ENCODE assay signal across 8 cellular contexts in the genomic region with DNA sequence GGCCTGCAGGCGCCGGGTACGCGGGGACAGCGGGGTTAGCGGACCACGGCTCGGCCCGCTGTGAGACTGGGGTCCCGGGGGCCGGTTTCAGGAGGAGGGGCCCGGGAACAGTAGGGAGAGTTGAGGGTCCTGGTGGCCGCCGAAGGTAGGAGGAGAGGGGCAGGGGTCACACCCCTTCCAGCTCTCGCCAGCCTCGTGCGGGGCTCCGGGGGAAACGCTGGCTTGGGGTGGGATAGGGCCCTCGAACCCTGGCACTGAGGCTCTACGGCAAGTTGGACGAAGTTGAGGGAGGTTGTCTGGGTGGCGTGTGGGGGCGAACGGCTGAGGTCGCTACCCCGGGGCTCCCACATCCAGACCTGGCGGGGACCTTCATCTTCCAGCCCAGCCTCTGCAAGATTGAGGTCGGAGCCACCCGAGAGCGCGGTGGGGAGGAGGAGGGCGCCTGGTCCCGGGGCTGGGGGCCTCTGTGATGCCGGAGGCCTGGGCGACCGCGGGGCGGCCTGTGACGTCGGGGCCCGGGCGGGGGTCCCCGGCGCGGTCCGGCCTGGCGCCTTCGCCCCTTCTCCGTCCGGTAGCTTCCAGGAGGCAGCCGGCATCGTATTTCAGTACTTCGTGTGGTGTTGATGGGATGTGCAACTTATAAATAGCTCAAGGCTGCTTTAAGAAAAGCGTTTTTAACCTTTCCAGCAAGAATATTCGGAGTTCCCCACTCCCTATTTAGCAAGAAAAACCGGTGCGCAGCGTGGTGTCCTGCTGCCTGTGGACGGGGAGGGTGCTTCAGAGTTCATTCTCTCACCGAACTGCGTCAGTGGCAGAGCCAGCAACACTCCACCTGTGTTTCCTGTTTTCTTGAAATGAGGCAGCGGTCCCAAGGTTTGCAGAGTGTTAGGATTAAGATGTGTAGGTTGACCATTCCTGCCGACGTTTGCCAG.
DNase-seq lines count a peak whose midpoint lies in the region; ATAC-seq and TF ChIP-seq lines count a peak whose summit lies in the region.

No MANE protein-coding gene starts in this region.

- H3F3A ChIP-seq in DOHH2 (ENCODE audit: control insufficient read depth, insufficient read depth): peaks cover 4% of the 10 kb centered on the region

- peaks cover 30% of the 10 kb centered on the region for H3K27me3 ChIP-seq in DOHH2 (ENCODE audit: control insufficient read depth, low read length)

- H3K9me3 ChIP-seq in DOHH2 (ENCODE audit: control insufficient read depth, insufficient read depth, low read length): no peaks in the 10 kb centered on the region

- ATAC-seq in HG02759 (IDR thresholded peaks at IDR 0.05; ENCODE audit: unreplicated experiment) (peak; percentile 4), GM21381 (IDR thresholded peaks at IDR 0.05; ENCODE audit: unreplicated experiment) (no peak)

- H3K4me1 ChIP-seq in DOHH2 (ENCODE audit: control insufficient read depth, low read length): peaks cover 16% of the 10 kb centered on the region

- no peaks in the 10 kb centered on the region for H4K20me1 ChIP-seq in DOHH2 (ENCODE audit: control insufficient read depth, insufficient read depth, low read depth, low read length)

- H3K79me2 ChIP-seq in DOHH2 (ENCODE audit: control insufficient read depth, low read length): no peaks in the 10 kb centered on the region

- no peaks in the 10 kb centered on the region for H3K9me2 ChIP-seq in DOHH2 (replicated peaks; ENCODE audit: control insufficient read depth, low read length)

- H3K36me3 ChIP-seq in DOHH2 (ENCODE audit: control insufficient read depth, low read length): no peaks in the 10 kb centered on the region

- no peak overlapping the region for H3K27ac ChIP-seq in DOHH2 (ENCODE audit: low read depth, low read length)

- H3K4me3 ChIP-seq in DOHH2 (ENCODE audit: low read length): peak overlapping the region; percentile 79

- H3K4me2 ChIP-seq in DOHH2 (ENCODE audit: low read length): peak overlapping the region; percentile 83

- DNase-seq in T follicular helper cell (ENCODE audit: low read depth) (peak; percentile 41), brain pericyte (ENCODE audit: low read depth, low spot score) (peak; percentile 6), islet precursor cell (peak; percentile 69), SW 1271 (lab: John Stamatoyannopoulos, UW) (no peak)
- DNase-seq in stimulated activated CD4-positive, alpha-beta T cell treated with anti-CD3 and anti-CD28 coated beads, Interleukin-1b, Interleukin-23, amount 100 ng/mL, for 4 hours (ENCODE audit: low read depth in 2 of 2): peak; percentile 4 to 7

- no peak for TF ChIP-seq CTCF in DOHH2 (IDR thresholded peaks at IDR 0.05; ENCODE audit: low read depth, low read length, poor library complexity, severe bottlenecking)

Comparison
In these comparisons a context has a peak if more than half of its experiments do, and no peak if none do; other contexts are left out.
1. DNase-seq: peak in T follicular helper cell (single experiment), brain pericyte (single experiment), islet precursor cell (single experiment) and stimulated activated CD4-positive, alpha-beta T cell treated with anti-CD3 and anti-CD28 coated beads, Interleukin-1b, Interleukin-23, amount 100 ng/mL, for 4 hours (2 of 2); none in SW 1271 (0 of 2).